ENCODE assay signal across 15 cellular contexts in genomic region chr6:20724443-20724842, GRCh38.
DNase-seq lines count a peak whose midpoint lies in the region; ATAC-seq and TF ChIP-seq lines count a peak whose summit lies in the region.
"Had no signal": no experiment of that assay in that cellular context is flagged by ENCODE, and none has a peak within 500 bp of the region (broad histone marks: within the 10 kb centered on the region; RNA-seq: fewer than 3 reads in every experiment).

No MANE protein-coding gene starts in this region.

- H3K36me3 ChIP-seq in GM23338 (ENCODE audit: insufficient read depth) (no peaks in the 10 kb centered on the region), endodermal cell (ENCODE audit: control insufficient read depth, insufficient read depth, low read length) (peaks cover 4% of the 10 kb centered on the region), osteoblast (ENCODE audit: insufficient read depth, low read length) (no peaks in the 10 kb centered on the region)
- H3K36me3 ChIP-seq: BE2C, HAP-1 had no signal

- H3K4me2 ChIP-seq in GM23338 (no peak overlapping the region), osteoblast (ENCODE audit: insufficient read depth, low read length) (no peak overlapping the region)
- H3K4me2 ChIP-seq: A549 had no signal

- H3K9me2 ChIP-seq in GM23338 (ENCODE audit: insufficient read depth): peaks cover 3% of the 10 kb centered on the region; the same call in 1 of the 2 replicates

- peaks cover 33% of the 10 kb centered on the region for H3K4me1 Mint-ChIP-seq in GM23338
- H3K4me1 Mint-ChIP-seq in endodermal cell: peaks cover 11% of the 10 kb centered on the region
- H3K4me1 Mint-ChIP-seq in osteocyte (ENCODE audit: unreplicated experiment): no peaks in the 10 kb centered on the region

- WGBS in endodermal cell (ENCODE audit: insufficient coverage in 1 of 2, insufficient read length in 1 of 2), 2 experiments: 57 to 58% methylated on average over 3 of the region's 3 CpGs

- H3K27ac Mint-ChIP-seq in GM23338 (no peak overlapping the region; the same call in 1 of the 2 replicates), endodermal cell (peak overlapping the region; percentile 67), osteocyte (ENCODE audit: unreplicated experiment) (no peak overlapping the region)
- H3K27ac Mint-ChIP-seq: CD4-positive, alpha-beta memory T cell had no signal

- H2AFZ ChIP-seq in GM23338 (no peak overlapping the region), osteoblast (ENCODE audit: low read length) (no peak overlapping the region)

- H3K9me3 ChIP-seq in endodermal cell (ENCODE audit: control insufficient read depth, low read length) (peaks cover 10% of the 10 kb centered on the region), osteoblast (ENCODE audit: low read depth, low read length) (no peaks in the 10 kb centered on the region)
- H3K9me3 ChIP-seq: A549, BE2C had no signal

- H3K4me3 Mint-ChIP-seq in GM23338 (no peak overlapping the region), endodermal cell (no peak overlapping the region), osteocyte (ENCODE audit: unreplicated experiment) (no peak overlapping the region)
- H3K4me3 Mint-ChIP-seq: CD4-positive, alpha-beta memory T cell had no signal

- no peaks in the 10 kb centered on the region for H3F3A ChIP-seq in GM23338 (replicated peaks; ENCODE audit: low read depth)

- TF ChIP-seq CTCF in GM23338 (conservative IDR thresholded peaks at IDR 0.05; ENCODE audit: low read depth in 2 of 2) (no peak), endodermal cell (conservative IDR thresholded peaks at IDR 0.05) (no peak), osteoblast (IDR thresholded peaks at IDR 0.05; ENCODE audit: extremely low read depth, low read depth, low read length) (no peak), osteocyte (IDR thresholded peaks at IDR 0.05) (no peak)

- peak; percentile 51 for DNase-seq in GM23338 (ENCODE audit: low spot score)
- peak; percentile 51 for DNase-seq in NCI-H82 (lab: John Stamatoyannopoulos, UW)
- DNase-seq in endodermal cell: peak; percentile 71
- DNase-seq in SW480 (ENCODE audit: low spot score): no peak
- DNase-seq in osteoblast (ENCODE audit: insufficient read length, low spot score, missing footprints): no peak
- DNase-seq in osteocyte (ENCODE audit: extremely low spot score, unreplicated experiment): no peak
- DNase-seq: BE2C; CD4-positive, alpha-beta memory T cell; COR-L47; DMS53 had no signal

- H4K20me1 ChIP-seq in GM23338 (replicated peaks; ENCODE audit: insufficient read depth) (no peaks in the 10 kb centered on the region; the same call in 1 of the 2 replicates), osteoblast (ENCODE audit: insufficient read depth, low read length) (no peaks in the 10 kb centered on the region)

- H3K9me3 Mint-ChIP-seq in GM23338 (peaks cover 20% of the 10 kb centered on the region; the same call in 2 of the 3 replicates), endodermal cell (peaks cover 7% of the 10 kb centered on the region), osteocyte (ENCODE audit: unreplicated experiment) (no peaks in the 10 kb centered on the region)

- H3K27me3 ChIP-seq in GM23338 (ENCODE audit: insufficient read depth) (no peaks in the 10 kb centered on the region), endodermal cell (ENCODE audit: control insufficient read depth, insufficient read depth, low read length, poor library complexity, severe bottlenecking) (no peaks in the 10 kb centered on the region), osteoblast (ENCODE audit: insufficient read depth, low read length) (no peaks in the 10 kb centered on the region)
- H3K27me3 ChIP-seq: BE2C had no signal

- peak; percentile 74 for ATAC-seq in GM23338
- ATAC-seq: A549, GM12878, HepG2 had no signal

- H3K4me1 ChIP-seq in GM23338 (ENCODE audit: insufficient read depth) (peaks cover 39% of the 10 kb centered on the region), endodermal cell (ENCODE audit: control insufficient read depth, insufficient read depth, low read length) (no peaks in the 10 kb centered on the region), osteoblast (ENCODE audit: insufficient read depth, low read length) (no peaks in the 10 kb centered on the region)
- H3K4me1 ChIP-seq: A549, BE2C had no signal

- H3K36me3 Mint-ChIP-seq in GM23338 (ENCODE audit: low read depth) (peaks cover 24% of the 10 kb centered on the region), endodermal cell (ENCODE audit: low read depth) (no peaks in the 10 kb centered on the region), osteocyte (ENCODE audit: unreplicated experiment) (no peaks in the 10 kb centered on the region)

- H3K27ac ChIP-seq in GM23338 (ENCODE audit: low read depth): peak overlapping the region; percentile 63
- H3K27ac ChIP-seq in endodermal cell (ENCODE audit: low read depth, low read length): no peak overlapping the region
- H3K27ac ChIP-seq in osteoblast (ENCODE audit: low read depth, low read length): no peak overlapping the region
- H3K27ac ChIP-seq: A549, C4-2B had no signal

- H3K4me3 ChIP-seq in GM23338: no peak overlapping the region
- no peak overlapping the region for H3K4me3 ChIP-seq in endodermal cell (ENCODE audit: low read length)
- H3K4me3 ChIP-seq in osteoblast (ENCODE audit: insufficient read depth, low read length): no peak overlapping the region
- H3K4me3 ChIP-seq: A549, GM12878, HAP-1 had no signal

- H3K27me3 Mint-ChIP-seq in GM23338 (ENCODE audit: insufficient read depth, low read depth, poor library complexity) (peaks cover 2% of the 10 kb centered on the region), endodermal cell (ENCODE audit: insufficient read depth) (no peaks in the 10 kb centered on the region), osteocyte (ENCODE audit: unreplicated experiment) (no peaks in the 10 kb centered on the region)
- H3K27me3 Mint-ChIP-seq: CD4-positive, alpha-beta memory T cell had no signal

- H3K79me2 ChIP-seq in GM23338 (replicated peaks; ENCODE audit: insufficient read depth) (peaks cover 19% of the 10 kb centered on the region; the same call in 1 of the 2 replicates), osteoblast (ENCODE audit: insufficient read depth, low read length) (no peaks in the 10 kb centered on the region)

- no peak overlapping the region for H3K9ac ChIP-seq in endodermal cell (ENCODE audit: extremely low read depth, low read length, poor library complexity, severe bottlenecking)

TF ChIP-seq in GM23338, 12 proteins besides CTCF, POLR2A, EP300 and RAD21 (continues in another document):
- TF ChIP-seq CREB1 (CRISPR knock-in tag; IDR thresholded peaks at IDR 0.05; ENCODE audit: low read depth) (no peak), ZNF114 (CRISPR knock-in tag; IDR thresholded peaks at IDR 0.05) (no peak), ETS1 (IDR thresholded peaks at IDR 0.05) (no peak), NANOG (IDR thresholded peaks at IDR 0.05; ENCODE audit: borderline replicate concordance) (no peak), JUNB (IDR thresholded peaks at IDR 0.05; ENCODE audit: unreplicated experiment) (no peak), ZNF331 (CRISPR knock-in tag; IDR thresholded peaks at IDR 0.05; ENCODE audit: low read depth) (no peak), EZH2 (IDR thresholded peaks at IDR 0.05; ENCODE audit: low read depth, unreplicated experiment) (no peak), EZH2phosphoT487 (IDR thresholded peaks at IDR 0.05; ENCODE audit: unreplicated experiment) (no peak), STAT1 (IDR thresholded peaks at IDR 0.05; ENCODE audit: unreplicated experiment) (no peak), POLR2AphosphoS5 (IDR thresholded peaks at IDR 0.05; ENCODE audit: low read depth) (no peak)

Comparison
In these comparisons a context has a peak if more than half of its experiments do, and no peak if none do; other contexts are left out.
1. DNase-seq: peak in GM23338 (single experiment), NCI-H82 (single experiment) and endodermal cell (single experiment); none in SW480 (single experiment), osteoblast (single experiment) and osteocyte (single experiment).